Comparison of ENCODE assay signal across 9 cellular contexts in genomic region chr16:89114159-89114981, GRCh38. TPM values are rescaled to one million over a fixed set of nuclear protein-coding genes. Genes with fewer than 3 reads are reported as not detected.
A peak's percentile ranks its signal among the peaks of the same experiment; 100 is the strongest.
DNase-seq lines count a peak whose midpoint lies in the region; ATAC-seq, FAIRE-seq and TF ChIP-seq lines count a peak whose summit lies in the region.
"Had no signal": no experiment of that assay in that cellular context is flagged by ENCODE, and none has a peak within 500 bp of the region (broad histone marks: within the 10 kb centered on the region; RNA-seq: fewer than 3 reads in every experiment).

No MANE protein-coding gene starts in this region.

- WGBS in trophoblast cell (ENCODE audit: extremely low coverage, insufficient coverage, insufficient read length) = no CpG with 5 or more reads among the region's 33 CpGs

- H3K4me3 ChIP-seq in RWPE2 (ENCODE audit: severe bottlenecking) (no peak overlapping the region), trophoblast cell (ENCODE audit: low read depth, low read length) (no peak overlapping the region)

- H4K12ac ChIP-seq in trophoblast cell (ENCODE audit: low read depth, low read length) = peak overlapping the region; percentile 22

- H3K4me2 ChIP-seq in trophoblast cell (ENCODE audit: low read length) = no peak overlapping the region

- H3K9me3 Mint-ChIP-seq in dendritic cell treated with granulocyte-macrophage colony-stimulating factor and Interleukin-4, amounts not matched to agents 40 ng/mL and 50 ng/mL, for 4 days = no peaks in the 10 kb centered on the region

- H3K9me3 ChIP-seq in RWPE2 (ENCODE audit: severe bottlenecking) = no peaks in the 10 kb centered on the region
- H3K9me3 ChIP-seq in trophoblast cell (ENCODE audit: insufficient read depth, low read depth, low read length) = peaks cover 2% of the 10 kb centered on the region

- H3K27me3 Mint-ChIP-seq in dendritic cell treated with granulocyte-macrophage colony-stimulating factor and Interleukin-4, amounts not matched to agents 40 ng/mL and 50 ng/mL, for 4 days = no peaks in the 10 kb centered on the region

- intact Hi-C loops in dendritic cell treated with granulocyte-macrophage colony-stimulating factor and Interleukin-4, amounts not matched to agents 40 ng/mL and 50 ng/mL, for 4 days (cut with micrococcal nuclease) = loop anchor here (10.0 kb wide), 2 partner anchors 140 to 170 kb away; partner anchors contain the start of gene CBFA2T3
- intact Hi-C loops in Right ventricle myocardium superior (cut with DNase I) = no loop called here

- H2BK12ac ChIP-seq in trophoblast cell (ENCODE audit: low read length) = peak overlapping the region; percentile 56

- H3K27me3 ChIP-seq in RWPE2 (ENCODE audit: insufficient read depth, poor library complexity, severe bottlenecking) = no peaks in the 10 kb centered on the region
- no peaks in the 10 kb centered on the region for H3K27me3 ChIP-seq in trophoblast cell (ENCODE audit: insufficient read depth, low read length)

- H3K27ac Mint-ChIP-seq in dendritic cell treated with granulocyte-macrophage colony-stimulating factor and Interleukin-4, amounts not matched to agents 40 ng/mL and 50 ng/mL, for 4 days = peak overlapping the region; percentile 94

- DNase-seq in ELR (ENCODE audit: low read depth) = peak; percentile 10
- peak; percentile 63 for DNase-seq in RWPE2 (ENCODE audit: low spot score)
- DNase-seq in trophoblast cell = no peak
- no peak for DNase-seq in NCI-H526 treated with DMSO at 0.1 percent for 48 hours (lab: John Stamatoyannopoulos, UW)
- DNase-seq in Right ventricle myocardium superior = no peak
- DNase-seq in GM12892 (ENCODE audit: insufficient read length) = no peak

- peaks cover 9% of the 10 kb centered on the region for H3K79me1 ChIP-seq in trophoblast cell (ENCODE audit: low read length)

- H3K36me3 ChIP-seq in RWPE2 (ENCODE audit: low read depth) = peaks cover 50% of the 10 kb centered on the region
- H3K36me3 ChIP-seq in trophoblast cell (ENCODE audit: control insufficient read depth in 1 of 2, insufficient read depth in 2 of 2, low read length in 2 of 2) = peaks cover 42 to 63% of the 10 kb centered on the region in 2 experiments

- H3K27ac ChIP-seq in RWPE2 (ENCODE audit: poor library complexity, severe bottlenecking) (no peak overlapping the region), trophoblast cell (ENCODE audit: low read depth, low read length) (peak overlapping the region; percentile 16)

- H3K14ac ChIP-seq in trophoblast cell (ENCODE audit: low read length) = peak overlapping the region; percentile 49

- H2AK5ac ChIP-seq in trophoblast cell (ENCODE audit: low read length) = peak overlapping the region; percentile 47

- H4K8ac ChIP-seq in trophoblast cell (ENCODE audit: low read depth, low read length) = peak overlapping the region; percentile 11

- H3K4ac ChIP-seq in trophoblast cell (ENCODE audit: low read depth, low read length) = no peak overlapping the region

- H3K4me1 ChIP-seq in RWPE2 (ENCODE audit: insufficient read depth, poor library complexity, severe bottlenecking) = peaks cover 10% of the 10 kb centered on the region
- H3K4me1 ChIP-seq in trophoblast cell (ENCODE audit: control insufficient read depth in 1 of 2, insufficient read depth in 2 of 2, low read length in 2 of 2) = peaks cover 14 to 17% of the 10 kb centered on the region in 2 experiments

- no peaks in the 10 kb centered on the region for H3K79me2 ChIP-seq in trophoblast cell (ENCODE audit: control insufficient read depth, insufficient read depth, low read length, poor library complexity)

- peak overlapping the region; percentile 10 for H2BK5ac ChIP-seq in trophoblast cell (ENCODE audit: low read depth, low read length, poor library complexity)

- peak overlapping the region; percentile 85 for H3K4me3 Mint-ChIP-seq in dendritic cell treated with granulocyte-macrophage colony-stimulating factor and Interleukin-4, amounts not matched to agents 40 ng/mL and 50 ng/mL, for 4 days

- H3K18ac ChIP-seq in trophoblast cell (ENCODE audit: low read length) = peak overlapping the region; percentile 36

- FAIRE-seq in GM12892 (lab: Jason Lieb, UNC) = no peak

- H3K9ac ChIP-seq in trophoblast cell (ENCODE audit: low read length) = no peak overlapping the region

- peaks cover 52% of the 10 kb centered on the region for H3K36me3 Mint-ChIP-seq in dendritic cell treated with granulocyte-macrophage colony-stimulating factor and Interleukin-4, amounts not matched to agents 40 ng/mL and 50 ng/mL, for 4 days (ENCODE audit: low read depth)

- TF ChIP-seq CTCF in RWPE2 (IDR thresholded peaks at IDR 0.05; ENCODE audit: poor library complexity, severe bottlenecking) = no peak

- peak; percentile 33; the same call in 2 of the 3 replicates for ATAC-seq in RWPE2 (ENCODE audit: low read depth)
- no peak for ATAC-seq in HG03135 (IDR thresholded peaks at IDR 0.05; ENCODE audit: unreplicated experiment)
- no peak for ATAC-seq in Right ventricle myocardium superior (ENCODE audit: poor library complexity)

- H3K4me1 Mint-ChIP-seq in dendritic cell treated with granulocyte-macrophage colony-stimulating factor and Interleukin-4, amounts not matched to agents 40 ng/mL and 50 ng/mL, for 4 days (ENCODE audit: low read depth) = peaks cover 54% of the 10 kb centered on the region

- peak overlapping the region; percentile 74 for H4K91ac ChIP-seq in trophoblast cell (ENCODE audit: low read depth, low read length)

- no peak for TF ChIP-seq POLR2A in GM12892 (IDR thresholded peaks at IDR 0.05; ENCODE audit: low read depth, low read length)

- no peak overlapping the region for H3K23ac ChIP-seq in trophoblast cell (ENCODE audit: low read length)

- H2AFZ ChIP-seq in trophoblast cell (ENCODE audit: insufficient read depth, low read length, poor library complexity) = no peak overlapping the region

- peak overlapping the region; percentile 18 for H2BK120ac ChIP-seq in trophoblast cell (ENCODE audit: insufficient read depth, low read length, poor library complexity)

RNA-seq across cellular contexts. Expression of gene ACSF3, which starts 20.7 kb away (rescaled TPM):
- 8.7 and 8.8 TPM in 2 replicates for polyA plus RNA-seq in trophoblast cell (2013)
- total RNA-seq in Right ventricle myocardium superior = 15.5 TPM
- 17.1 TPM for polyA plus RNA-seq in GM12892 (2012; ENCODE audit: missing spikeins)

RNA-seq across cellular contexts. Expression of gene CDH15, which starts 57.2 kb away (rescaled TPM):
- polyA plus RNA-seq in trophoblast cell (2013) = 0.07 and 0.10 TPM in 2 replicates
- total RNA-seq in Right ventricle myocardium superior = not detected
- 0.40 TPM for polyA plus RNA-seq in GM12892 (2012; ENCODE audit: missing spikeins)
- total RNA-seq: SK-MEL-5 had no signal

Comparison
In these comparisons a context has a peak if more than half of its experiments do, and no peak if none do; other contexts are left out.
1. DNase-seq: peak in ELR (single experiment) and RWPE2 (single experiment); none in trophoblast cell (0 of 2), NCI-H526 treated with DMSO at 0.1 percent for 48 hours (single experiment), Right ventricle myocardium superior (single experiment) and GM12892 (single experiment).